In genomic region chr11:100895449-100895848, GRCh38 we compare ENCODE assay signal across 24 cellular contexts.
"Had no signal": no experiment of that assay in that cellular context is flagged by ENCODE, and none has a peak within 500 bp of the region (broad histone marks: within the 10 kb centered on the region; RNA-seq: fewer than 3 reads in every experiment).

No MANE protein-coding gene starts in this region.

- H3K4me1 ChIP-seq: neural progenitor cell, parathyroid adenoma, psoas muscle, right lobe of liver, thyroid gland, uterus had no signal

- H2AFZ ChIP-seq: neural progenitor cell, parathyroid adenoma had no signal

- FAIRE-seq: small intestine had no signal

- H3K9me3 ChIP-seq: ovary, psoas muscle, right lobe of liver, sigmoid colon, stomach, thoracic aorta, thyroid gland, tibial nerve, upper lobe of right lung, uterus had no signal

- H3K79me2 ChIP-seq: parathyroid adenoma had no signal

- H3K27ac ChIP-seq: neural progenitor cell, ovary, parathyroid adenoma, psoas muscle, right lobe of liver, sigmoid colon, stomach, thoracic aorta, thyroid gland, tibial nerve, upper lobe of right lung, uterus had no signal

- ATAC-seq: natural killer cell; psoas muscle; right cardiac atrium; right lobe of liver; stimulated activated effector memory CD8-positive, alpha-beta T cell treated with anti-CD3 and anti-CD28 coated beads, Interleukin-12 subunit alpha, Interleukin-12 subunit beta, amount 100 ng/mL, for 72 hours; stimulated activated naive B cell treated with anti-CD40 and anti-IgM and Interleukin-4, amounts not matched to agents 10 μg/mL and 1 μg/mL and 100 μg/mL, for 72 hours; upper lobe of right lung had no signal

- DNase-seq: natural killer cell; occipital lobe; ovary; posterior cingulate gyrus; psoas muscle; right cardiac atrium; right lobe of liver; sigmoid colon; small intestine; stimulated activated CD4-positive, alpha-beta T cell treated with anti-CD3 and anti-CD28 coated beads, Interleukin-15, amount 100 ng/mL, for 24 hours; stimulated activated CD4-positive, alpha-beta T cell treated with anti-CD3 and anti-CD28 coated beads, Interleukin-2, amount 100 ng/mL, for 24 hours; stimulated activated CD4-positive, alpha-beta T cell treated with anti-CD3 and anti-CD28 coated beads, Interleukin-2, amount 100 ng/mL, for 48 hours; stimulated activated CD4-positive, alpha-beta T cell treated with anti-CD3 and anti-CD28 coated beads, Interleukin-4, amount 100 ng/mL, for 24 hours; stimulated activated naive B cell treated with anti-CD40 and anti-IgM and Interleukin-4, amounts not matched to agents 10 μg/mL and 1 μg/mL and 100 μg/mL, for 72 hours; stimulated activated naive CD4-positive, alpha-beta T cell treated with Interleukin-2 at 50 U/mL for 16 hours; stomach; thyroid gland; upper lobe of right lung; uterus had no signal

- H3K27me3 ChIP-seq: neural progenitor cell, ovary, right lobe of liver, sigmoid colon, stomach, thyroid gland, tibial nerve, upper lobe of right lung, uterus had no signal

- H3K4me3 ChIP-seq: neural progenitor cell, ovary, psoas muscle, right lobe of liver, sigmoid colon, stomach, thoracic aorta, thyroid gland, tibial nerve, upper lobe of right lung, uterus had no signal

- H3K4me2 ChIP-seq: neural progenitor cell had no signal

- H3K36me3 ChIP-seq: neural progenitor cell, ovary, right lobe of liver, sigmoid colon, stomach, thoracic aorta, thyroid gland, tibial nerve, upper lobe of right lung, uterus had no signal

- H3K9ac ChIP-seq: neural progenitor cell, parathyroid adenoma had no signal
